In the genomic region with DNA sequence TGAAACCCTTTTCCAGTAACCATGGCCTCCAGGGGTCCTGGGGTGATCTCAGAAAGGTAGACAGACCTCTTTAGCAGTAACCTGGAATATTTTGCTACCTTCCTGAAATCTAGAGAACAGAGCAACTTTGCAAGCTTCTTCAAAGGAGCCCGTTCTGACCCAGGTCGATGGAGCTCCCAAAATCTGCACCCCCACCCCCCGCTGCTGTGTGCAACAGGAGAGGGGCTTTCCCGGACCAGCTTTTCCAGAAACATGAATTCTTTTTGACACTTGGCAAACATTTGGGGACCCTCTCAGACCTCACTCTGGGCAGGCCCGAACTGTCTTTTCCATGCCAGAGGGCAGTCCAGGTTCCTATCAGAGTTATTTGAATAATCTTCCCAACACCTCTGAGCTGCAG, we compare ENCODE assay signal across 22 cellular contexts.
"Had no signal": no experiment of that assay in that cellular context is flagged by ENCODE, and none has a peak within 500 bp of the region (broad histone marks: within the 10 kb centered on the region; RNA-seq: fewer than 3 reads in every experiment).

No MANE protein-coding gene starts in this region.

- H3K4me3 ChIP-seq: coronary artery, dorsolateral prefrontal cortex, esophagus muscularis mucosa, esophagus squamous epithelium, gastrocnemius medialis, gastroesophageal sphincter, heart left ventricle, heart right ventricle had no signal

- H3K27ac Mint-ChIP-seq: dendritic cell treated with granulocyte-macrophage colony-stimulating factor and Interleukin-4, amounts not matched to agents 40 ng/mL and 50 ng/mL, for 4 days; effector memory CD8-positive, alpha-beta T cell had no signal

- H3K9me3 ChIP-seq: esophagus muscularis mucosa, esophagus squamous epithelium, gastrocnemius medialis, gastroesophageal sphincter, heart left ventricle, heart right ventricle had no signal

- H3K9me3 Mint-ChIP-seq: dendritic cell treated with granulocyte-macrophage colony-stimulating factor and Interleukin-4, amounts not matched to agents 40 ng/mL and 50 ng/mL, for 4 days; effector memory CD8-positive, alpha-beta T cell had no signal

- DNase-seq: cortex of kidney; dermis blood vessel endothelial cell; dorsolateral prefrontal cortex; effector CD4-positive, alpha-beta T cell; effector CD8-positive, alpha-beta T cell; effector memory CD4-positive, alpha-beta T cell; effector memory CD8-positive, alpha-beta T cell; erythroblast; esophagus squamous epithelium; foreskin fibroblast; foreskin keratinocyte; foreskin melanocyte; gastrocnemius medialis; glutamatergic neuron; head of caudate nucleus; heart left ventricle; heart right ventricle had no signal

- H3K4me3 Mint-ChIP-seq: dendritic cell treated with granulocyte-macrophage colony-stimulating factor and Interleukin-4, amounts not matched to agents 40 ng/mL and 50 ng/mL, for 4 days; effector memory CD8-positive, alpha-beta T cell had no signal

- H3K4me1 ChIP-seq: foreskin keratinocyte, gastrocnemius medialis, gastroesophageal sphincter, heart left ventricle had no signal

- H3K27ac ChIP-seq: coronary artery, dorsolateral prefrontal cortex, epithelial cell of prostate, esophagus muscularis mucosa, esophagus squamous epithelium, foreskin keratinocyte, gastrocnemius medialis, gastroesophageal sphincter, heart left ventricle, heart right ventricle had no signal

- H3K36me3 ChIP-seq: esophagus muscularis mucosa, esophagus squamous epithelium, gastrocnemius medialis, gastroesophageal sphincter, heart left ventricle, heart right ventricle had no signal
